ENCODE assay signal across 8 cellular contexts in genomic region chrX:23742693-23743622, GRCh38. TPM values are rescaled to one million over a fixed set of nuclear protein-coding genes. Genes with fewer than 3 reads are reported as not detected.
DNase-seq lines count a peak whose midpoint lies in the region; ATAC-seq and TF ChIP-seq lines count a peak whose summit lies in the region.

Gene ACOT9, minus strand, starts transcription at chrX:23743276. Its CDS starts 132 bp downstream, at chrX:23743144.

- no peaks in the 10 kb centered on the region for H3K27me3 ChIP-seq in thyroid gland

- peak; percentile 96 for ATAC-seq in GM21825 (IDR thresholded peaks at IDR 0.05; ENCODE audit: unreplicated experiment)

- H3K4me3 ChIP-seq in thyroid gland (replicated peaks in 1 of 3): peak within 1 kb of the TSS; percentile 53 to 64 (median 61)

- TF ChIP-seq CTCF in osteocyte (IDR thresholded peaks at IDR 0.05) (no peak), thyroid gland (IDR thresholded peaks at IDR 0.05) (no peak)

- no peaks in the 10 kb centered on the region for H3K4me1 ChIP-seq in thyroid gland

- 0 to 1% methylated on average over 9 to 13 of the region's 74 CpGs for WGBS in thyroid gland, 2 donors

- H3K36me3 ChIP-seq in thyroid gland: no peaks in the 10 kb centered on the region

- H3K36me3 Mint-ChIP-seq in activated naive CD8-positive, alpha-beta T cell: no peaks in the 10 kb centered on the region
- H3K36me3 Mint-ChIP-seq in osteocyte (ENCODE audit: unreplicated experiment): no peaks in the 10 kb centered on the region

- H3K27me3 Mint-ChIP-seq in activated naive CD8-positive, alpha-beta T cell: no peaks in the 10 kb centered on the region
- H3K27me3 Mint-ChIP-seq in osteocyte (ENCODE audit: unreplicated experiment): no peaks in the 10 kb centered on the region

- intact Hi-C loops in head of caudate nucleus (cut with DNase I) (no loop called here), thyroid gland (cut with DNase I) (no loop called here)

- H3K4me3 Mint-ChIP-seq in activated naive CD8-positive, alpha-beta T cell: peak within 1 kb of the TSS; percentile 90
- peak within 1 kb of the TSS; percentile 86 for H3K4me3 Mint-ChIP-seq in osteocyte (ENCODE audit: unreplicated experiment)

- TF ChIP-seq POLR2A in thyroid gland (IDR thresholded peaks at IDR 0.05): peak in 1 of 2 donors; percentile 75

- H3K9me3 Mint-ChIP-seq in activated naive CD8-positive, alpha-beta T cell (ENCODE audit: low read depth): no peaks in the 10 kb centered on the region
- H3K9me3 Mint-ChIP-seq in osteocyte (ENCODE audit: unreplicated experiment): no peaks in the 10 kb centered on the region

- H3K27ac ChIP-seq in thyroid gland: peak within 1 kb of the TSS; percentile 76 to 91 (median 84)

- H3K9me3 ChIP-seq in thyroid gland: no peaks in the 10 kb centered on the region

- peak; percentile 96 for DNase-seq in ELF-1 (ENCODE audit: low read depth, low spot score)
- DNase-seq in Kasumi-1 (lab: John Stamatoyannopoulos, UW): peak; percentile 72 to 80
- peak; percentile 76 for DNase-seq in SKM-1 treated with dmso at 0.1 percent for 144 hours (lab: John Stamatoyannopoulos, UW; ENCODE audit: unreplicated experiment)
- peak; percentile 45 to 86 (median 72) for DNase-seq in head of caudate nucleus
- DNase-seq in osteocyte (ENCODE audit: extremely low spot score, unreplicated experiment): peak; percentile 94
- DNase-seq in thyroid gland: peak; percentile 96 to 97

- H3K4me1 Mint-ChIP-seq in activated naive CD8-positive, alpha-beta T cell (ENCODE audit: low read depth): peaks cover 21% of the 10 kb centered on the region
- peaks cover 30% of the 10 kb centered on the region for H3K4me1 Mint-ChIP-seq in osteocyte (ENCODE audit: unreplicated experiment)

- peak within 1 kb of the TSS; percentile 90 for H3K27ac Mint-ChIP-seq in activated naive CD8-positive, alpha-beta T cell
- H3K27ac Mint-ChIP-seq in osteocyte (ENCODE audit: unreplicated experiment): peak within 1 kb of the TSS; percentile 97

RNA-seq across cellular contexts. Expression of gene ACOT9, which starts in this region (rescaled TPM):
- total RNA-seq in osteocyte: 53.8 and 57.9 TPM in 2 replicates
- 10 to 100 TPM; 50.1 to 73.9 (median 62.8) TPM for total RNA-seq in thyroid gland

Comparison
In these comparisons a context has a peak if more than half of its experiments do, and no peak if none do; other contexts are left out.
1. Peak in every context shown above with its lines: DNase-seq, ATAC-seq, H3K4me3 ChIP-seq and H3K27ac ChIP-seq.